ENCODE assay signal across 18 cellular contexts in the genomic region with DNA sequence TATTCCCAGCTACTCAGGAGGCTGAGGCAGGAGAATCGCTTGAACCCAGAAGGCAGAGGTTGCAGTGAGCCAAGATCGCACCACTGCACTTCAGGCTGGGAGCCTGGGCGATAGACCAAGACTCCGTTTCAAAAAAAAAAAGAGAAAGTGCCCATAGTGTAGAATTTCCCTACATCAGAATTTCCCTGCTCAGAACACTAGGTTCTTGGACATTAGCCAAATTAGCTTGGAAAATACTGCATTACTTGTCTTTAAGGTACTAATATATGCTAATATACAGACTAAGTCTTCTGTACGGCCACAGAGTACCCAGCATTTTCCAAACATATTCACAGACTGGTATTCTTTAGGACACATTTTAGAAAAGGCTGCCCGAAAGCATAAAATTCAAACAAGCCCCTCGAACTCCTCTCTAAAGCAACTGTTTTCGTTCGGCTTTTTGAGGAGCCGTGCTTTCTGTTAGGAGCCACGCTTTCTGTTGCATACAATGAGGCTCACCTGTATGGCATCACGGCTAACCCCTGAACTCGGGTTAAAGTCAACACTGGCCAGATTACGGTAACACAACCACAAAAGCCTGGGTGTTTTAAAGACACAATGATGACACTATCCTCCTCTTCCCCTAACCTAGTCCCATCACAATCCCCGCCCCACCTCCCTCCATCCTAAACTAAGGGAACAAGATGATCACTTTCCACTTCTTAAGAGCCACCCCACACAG. TPM values are rescaled to one million over a fixed set of nuclear protein-coding genes. Genes with fewer than 3 reads are reported as not detected.
A peak's percentile ranks its signal among the peaks of the same experiment; 100 is the strongest.
DNase-seq lines count a peak whose midpoint lies in the region; ATAC-seq, FAIRE-seq and TF ChIP-seq lines count a peak whose summit lies in the region.
"Had no signal": no experiment of that assay in that cellular context is flagged by ENCODE, and none has a peak within 500 bp of the region (broad histone marks: within the 10 kb centered on the region; RNA-seq: fewer than 3 reads in every experiment).

No MANE protein-coding gene starts in this region.

- peak overlapping the region in 1 of 2 donors; percentile 33 for H3K4me3 ChIP-seq in small intestine (ENCODE audit: low read depth in 1 of 2, low read length in 2 of 2)
- H3K4me3 ChIP-seq: HAP-1 had no signal

- H3K27me3 ChIP-seq in small intestine (ENCODE audit: control insufficient read depth in 2 of 2, insufficient read depth in 2 of 2, low read length in 2 of 2): no peaks in the 10 kb centered on the region

- H3K36me3 Mint-ChIP-seq in chondrocyte (ENCODE audit: low read depth): peaks cover 38% of the 10 kb centered on the region
- peaks cover 4% of the 10 kb centered on the region for H3K36me3 Mint-ChIP-seq in activated naive CD4-positive, alpha-beta T cell treated with anti-CD3 and anti-CD28 coated beads, Interleukin-2, amount 10 ng/mL, durations not matched to agents 7 days and 5 days

- H3K4me3 Mint-ChIP-seq in chondrocyte (ENCODE audit: unreplicated experiment): no peak overlapping the region
- H3K4me3 Mint-ChIP-seq in activated naive CD4-positive, alpha-beta T cell treated with anti-CD3 and anti-CD28 coated beads, Interleukin-2, amount 10 ng/mL, durations not matched to agents 7 days and 5 days: no peak overlapping the region
- H3K4me3 Mint-ChIP-seq: activated CD4-positive, alpha-beta memory T cell treated with anti-CD3 and anti-CD28 coated beads for 36 hours; CD4-positive, alpha-beta memory T cell; stimulated activated naive CD8-positive, alpha-beta T cell treated with anti-CD3 and anti-CD28 coated beads, Interleukin-15, amount 100 ng/mL, for 72 hours had no signal

- WGBS in small intestine, 3 donors: 49 to 72% (median 55%) methylated on average over 15 of the region's 15 CpGs

- ATAC-seq in left lobe of liver (peak; percentile 18), HG03175 (IDR thresholded peaks at IDR 0.05; ENCODE audit: unreplicated experiment) (no peak), HG03565 (IDR thresholded peaks at IDR 0.05; ENCODE audit: unreplicated experiment) (no peak)
- ATAC-seq: stimulated activated naive CD8-positive, alpha-beta T cell treated with anti-CD3 and anti-CD28 coated beads, Interleukin-15, amount 100 ng/mL, for 72 hours had no signal

- H3K9me3 Mint-ChIP-seq in chondrocyte (ENCODE audit: low read depth): no peaks in the 10 kb centered on the region
- peaks cover 1% of the 10 kb centered on the region for H3K9me3 Mint-ChIP-seq in activated naive CD4-positive, alpha-beta T cell treated with anti-CD3 and anti-CD28 coated beads, Interleukin-2, amount 10 ng/mL, durations not matched to agents 7 days and 5 days
- H3K9me3 Mint-ChIP-seq: activated CD4-positive, alpha-beta memory T cell treated with anti-CD3 and anti-CD28 coated beads for 36 hours; stimulated activated naive CD8-positive, alpha-beta T cell treated with anti-CD3 and anti-CD28 coated beads, Interleukin-15, amount 100 ng/mL, for 72 hours had no signal

- no peak for TF ChIP-seq CTCF in chondrocyte (IDR thresholded peaks at IDR 0.05)

- peaks cover 8 to 12% of the 10 kb centered on the region in 2 donors for H3K36me3 ChIP-seq in small intestine (ENCODE audit: control insufficient read depth in 2 of 2, insufficient read depth in 2 of 2, low read length in 2 of 2)

- CTCF ChIA-PET in activated naive CD4-positive, alpha-beta T cell treated with anti-CD3 and anti-CD28 coated beads, Interleukin-2, amount 10 ng/mL, durations not matched to agents 7 days and 5 days (lab: Charles Lee): no interaction called here

- H3K4me1 Mint-ChIP-seq in chondrocyte (ENCODE audit: low read depth): peaks cover 81% of the 10 kb centered on the region
- H3K4me1 Mint-ChIP-seq in activated naive CD4-positive, alpha-beta T cell treated with anti-CD3 and anti-CD28 coated beads, Interleukin-2, amount 10 ng/mL, durations not matched to agents 7 days and 5 days: peaks cover 7% of the 10 kb centered on the region

- no peak for FAIRE-seq in small intestine (lab: Jason Lieb, UNC)
- FAIRE-seq: frontal cortex, TTC549 had no signal

- H3K27me3 Mint-ChIP-seq in chondrocyte (ENCODE audit: low read depth): no peaks in the 10 kb centered on the region
- H3K27me3 Mint-ChIP-seq in activated naive CD4-positive, alpha-beta T cell treated with anti-CD3 and anti-CD28 coated beads, Interleukin-2, amount 10 ng/mL, durations not matched to agents 7 days and 5 days: no peaks in the 10 kb centered on the region
- H3K27me3 Mint-ChIP-seq: activated CD4-positive, alpha-beta memory T cell treated with anti-CD3 and anti-CD28 coated beads for 36 hours; CD4-positive, alpha-beta memory T cell; stimulated activated naive CD8-positive, alpha-beta T cell treated with anti-CD3 and anti-CD28 coated beads, Interleukin-15, amount 100 ng/mL, for 72 hours had no signal

- DNase-seq in DMS 273 (lab: John Stamatoyannopoulos, UW; ENCODE audit: unreplicated experiment) (peak; percentile 16), DMS 273 treated with DMSO at 0.1 percent for 48 hours (lab: John Stamatoyannopoulos, UW) (no peak), chondrocyte (ENCODE audit: low spot score) (no peak), left lobe of liver (ENCODE audit: low spot score) (peak; percentile 74), small intestine (peak; percentile 66)
- DNase-seq in activated naive CD4-positive, alpha-beta T cell treated with anti-CD3 and anti-CD28 coated beads, Interleukin-2, amount 10 ng/mL, durations not matched to agents 7 days and 5 days: no peak
- DNase-seq: activated CD4-positive, alpha-beta memory T cell treated with anti-CD3 and anti-CD28 coated beads for 36 hours; CD4-positive, alpha-beta memory T cell; mesenchymal stem cell; MV-4-11; stimulated activated naive CD8-positive, alpha-beta T cell treated with anti-CD3 and anti-CD28 coated beads, Interleukin-15, amount 100 ng/mL, for 72 hours had no signal

- peak overlapping the region; percentile 36 for H3K27ac Mint-ChIP-seq in chondrocyte (ENCODE audit: unreplicated experiment)
- H3K27ac Mint-ChIP-seq in activated naive CD4-positive, alpha-beta T cell treated with anti-CD3 and anti-CD28 coated beads, Interleukin-2, amount 10 ng/mL, durations not matched to agents 7 days and 5 days: no peak overlapping the region
- H3K27ac Mint-ChIP-seq: activated CD4-positive, alpha-beta memory T cell treated with anti-CD3 and anti-CD28 coated beads for 36 hours; CD4-positive, alpha-beta memory T cell; stimulated activated naive CD8-positive, alpha-beta T cell treated with anti-CD3 and anti-CD28 coated beads, Interleukin-15, amount 100 ng/mL, for 72 hours had no signal

- H3K9me3 ChIP-seq in small intestine (ENCODE audit: control insufficient read depth, low read depth): no peaks in the 10 kb centered on the region
- H3K9me3 ChIP-seq: HAP-1 had no signal

- no peak overlapping the region for H3K27ac ChIP-seq in small intestine (ENCODE audit: low read depth in 1 of 2, low read length in 1 of 2)
- H3K27ac ChIP-seq: 22Rv1 had no signal

- H3K4me1 ChIP-seq in small intestine (ENCODE audit: control insufficient read depth in 2 of 2, insufficient read depth in 1 of 2, low read depth in 1 of 2, low read length in 1 of 2): peaks cover 3% of the 10 kb centered on the region in 2 donors

RNA-seq across cellular contexts. Expression of a gene that starts 18.4 kb away (rescaled TPM):
- total RNA-seq in chondrocyte (112 to 181 TPM (median 164 TPM) in 3 replicates), left lobe of liver (102 TPM)
- 100 to 1,000 TPM in 1 of 3 donors, 10 to 100 TPM in 2; 72.1 to 178 (median 98.4) TPM for polyA plus RNA-seq in small intestine

RNA-seq across cellular contexts. Expression of a gene that starts 29.4 kb away (rescaled TPM):
- total RNA-seq in chondrocyte: 56.8 to 76.3 TPM (median 58.8 TPM) in 3 replicates
- 24.3 TPM for total RNA-seq in left lobe of liver
- 10 to 100 TPM; 32.4 to 92.0 (median 35.4) TPM for polyA plus RNA-seq in small intestine

RNA-seq across cellular contexts. Expression of a gene that starts 31.8 kb away (rescaled TPM):
- total RNA-seq in chondrocyte (not detected in 3 replicates), left lobe of liver (0.50 TPM)
- under 1 TPM in 1 of 3 donors, not detected in 2; 0.46 TPM for polyA plus RNA-seq in small intestine
- total RNA-seq: activated CD4-positive, alpha-beta memory T cell treated with anti-CD3 and anti-CD28 coated beads for 36 hours; aorta; CD4-positive, alpha-beta memory T cell; frontal cortex had no signal
- polyA plus RNA-seq: aorta; CD4-positive, alpha-beta memory T cell had no signal

Comparison
In these comparisons a context has a peak if more than half of its experiments do, and no peak if none do; other contexts are left out.
1. DNase-seq: peak in DMS 273 (single experiment), left lobe of liver (single experiment) and small intestine (single experiment); none in DMS 273 treated with DMSO at 0.1 percent for 48 hours (single experiment), chondrocyte (single experiment) and activated naive CD4-positive, alpha-beta T cell treated with anti-CD3 and anti-CD28 coated beads, Interleukin-2, amount 10 ng/mL, durations not matched to agents 7 days and 5 days (single experiment).